8 cellular contexts compared by ENCODE assay signal in genomic region chr9:37080165-37080627, GRCh38. TPM values are rescaled to one million over a fixed set of nuclear protein-coding genes. Genes with fewer than 3 reads are reported as not detected.
DNase-seq lines count a peak whose midpoint lies in the region; ATAC-seq and TF ChIP-seq lines count a peak whose summit lies in the region.
"Not testable (repeated sequence)": the region's sequence is repeated elsewhere in the genome, so short reads cannot be mapped to it uniquely, and the experiment has no call there.

No MANE protein-coding gene starts in this region.

- H3K27ac Mint-ChIP-seq in CD4-positive, CD25-positive, alpha-beta regulatory T cell, result peak overlapping the region; percentile 97 to 98 (median 97)
- peak overlapping the region; percentile 97 for H3K27ac Mint-ChIP-seq in mesothelial cell of epicardium

- not testable (repeated sequence) for H3K9me3 ChIP-seq in CD4-positive, CD25-positive, alpha-beta regulatory T cell (ENCODE audit: control insufficient read depth in 2 of 2, low read length in 2 of 2)

- not testable (repeated sequence) for TF ChIP-seq CTCF in fibroblast of the aortic adventitia (IDR thresholded peaks at IDR 0.05; ENCODE audit: insufficient read depth, low read length); mesothelial cell of epicardium (IDR thresholded peaks at IDR 0.05; ENCODE audit: unreplicated experiment)

- H3K4me3 ChIP-seq in CD4-positive, CD25-positive, alpha-beta regulatory T cell (ENCODE audit: low read depth, low read length), result peak overlapping the region; percentile 92
- H3K4me3 ChIP-seq in fibroblast of the aortic adventitia (ENCODE audit: low read depth, low read length), result peak overlapping the region; percentile 91

- H3K27me3 ChIP-seq in CD4-positive, CD25-positive, alpha-beta regulatory T cell (ENCODE audit: control insufficient read depth, insufficient read depth, low read length), result not testable (repeated sequence)

- peak overlapping the region; percentile 92 for H3K27ac ChIP-seq in CD4-positive, CD25-positive, alpha-beta regulatory T cell (ENCODE audit: insufficient read depth, low read length, poor library complexity, severe bottlenecking)

- peaks cover 32% of the 10 kb centered on the region for H3K4me1 ChIP-seq in CD4-positive, CD25-positive, alpha-beta regulatory T cell (ENCODE audit: control insufficient read depth, insufficient read depth, low read length, poor library complexity, severe bottlenecking)

- H3K4me1 Mint-ChIP-seq in CD4-positive, CD25-positive, alpha-beta regulatory T cell, result peaks cover 35 to 60% (median 50%) of the 10 kb centered on the region in 4 donors
- peaks cover 13% of the 10 kb centered on the region for H3K4me1 Mint-ChIP-seq in mesothelial cell of epicardium

- H3K36me3 ChIP-seq in CD4-positive, CD25-positive, alpha-beta regulatory T cell (ENCODE audit: control insufficient read depth, insufficient read depth, low read length), result not testable (repeated sequence)

- not testable (repeated sequence) for DNase-seq in CD4-positive, CD25-positive, alpha-beta regulatory T cell; mesothelial cell of epicardium (ENCODE audit: low spot score in 2 of 2, unreplicated experiment in 2 of 2)
- DNase-seq in RPMI7951 (ENCODE audit: low read depth), result peak; percentile 27
- DNase-seq in amniotic epithelial cell (ENCODE audit: low read depth), result peak; percentile 11
- peak; percentile 31 for DNase-seq in fibroblast of the aortic adventitia (ENCODE audit: low read depth)
- peak; percentile 1 for DNase-seq in stimulated activated CD8-positive, alpha-beta memory T cell treated with anti-CD3 and anti-CD28 coated beads, Interleukin-15, amount 100 ng/mL, for 24 hours (ENCODE audit: low read depth)

- H3K9me3 Mint-ChIP-seq in CD4-positive, CD25-positive, alpha-beta regulatory T cell; mesothelial cell of epicardium: not testable (repeated sequence)

- peaks cover 14% of the 10 kb centered on the region for H3K27me3 Mint-ChIP-seq in CD4-positive, CD25-positive, alpha-beta regulatory T cell
- H3K27me3 Mint-ChIP-seq in mesothelial cell of epicardium (ENCODE audit: low read depth), result peaks cover 14% of the 10 kb centered on the region

- peaks cover 12% of the 10 kb centered on the region for H3K36me3 Mint-ChIP-seq in CD4-positive, CD25-positive, alpha-beta regulatory T cell
- not testable (repeated sequence) for H3K36me3 Mint-ChIP-seq in mesothelial cell of epicardium

- H3K4me3 Mint-ChIP-seq in CD4-positive, CD25-positive, alpha-beta regulatory T cell, result peak overlapping the region; percentile 93 to 98 (median 96)
- peak overlapping the region; percentile 86 for H3K4me3 Mint-ChIP-seq in mesothelial cell of epicardium

- not testable (repeated sequence) for ATAC-seq in CD4-positive, CD25-positive, alpha-beta regulatory T cell (ENCODE audit: low read depth in 2 of 2)
- ATAC-seq in GM21528 (IDR thresholded peaks at IDR 0.05; ENCODE audit: low FRiP score, unreplicated experiment), result peak; percentile 32
- peak; percentile 22 for ATAC-seq in HG03354 (IDR thresholded peaks at IDR 0.05; ENCODE audit: poor library complexity, severe bottlenecking, unreplicated experiment)

RNA-seq across cellular contexts. Expression of gene ZCCHC7, which starts 40.2 kb away (rescaled TPM):
- 43.6 TPM for total RNA-seq in CD4-positive, CD25-positive, alpha-beta regulatory T cell
- 10 to 100 TPM; 32.3 to 38.6 (median 34.0) TPM for polyA plus RNA-seq in CD4-positive, CD25-positive, alpha-beta regulatory T cell
- 10.8 and 14.7 TPM in 2 replicates for total RNA-seq in RPMI7951 (2014; rRNA removed; shearing (Covaris generic))
- 31.8 and 38.5 TPM in 2 replicates for total RNA-seq in fibroblast of the aortic adventitia (ENCODE audit: low replicate concordance)
- total RNA-seq in mesothelial cell of epicardium, result 27.0 to 31.3 TPM (median 27.8 TPM) in 3 replicates

RNA-seq across cellular contexts. Expression of gene PAX5, which starts 46.1 kb away (rescaled TPM):
- 0.94 TPM for total RNA-seq in CD4-positive, CD25-positive, alpha-beta regulatory T cell
- polyA plus RNA-seq in CD4-positive, CD25-positive, alpha-beta regulatory T cell, result under 1 TPM in 2 of 4 donors, not detected in 2; 0.02 to 0.15 TPM
- total RNA-seq in RPMI7951 (2014; rRNA removed; shearing (Covaris generic)), result not detected in 2 replicates
- total RNA-seq in fibroblast of the aortic adventitia (ENCODE audit: low replicate concordance) (not detected in 2 replicates), mesothelial cell of epicardium (not detected in 3 replicates)
